Comparison of ENCODE assay signal across 28 cellular contexts in genomic region chr19:47268028-47268427, GRCh38. TPM values are rescaled to one million over a fixed set of nuclear protein-coding genes. Genes with fewer than 3 reads are reported as not detected.
"Had no signal": no experiment of that assay in that cellular context is flagged by ENCODE, and none has a peak within 500 bp of the region (broad histone marks: within the 10 kb centered on the region; RNA-seq: fewer than 3 reads in every experiment).

No MANE protein-coding gene starts in this region.

- H3K27me3 ChIP-seq: SJCRH30 had no signal

- H3K4me3 Mint-ChIP-seq: activated CD8-positive, alpha-beta T cell treated with anti-CD3 and anti-CD28 coated beads, Interleukin-2, amount 10 ng/mL, durations not matched to agents 7 days and 5 days; activated naive CD4-positive, alpha-beta T cell treated with anti-CD3 and anti-CD28 coated beads for 36 hours; activated naive CD8-positive, alpha-beta T cell; T-helper 1 cell treated with Interleukin-12 subunit alpha and Interleukin-12 subunit beta and Interleukin-4 antibody, amounts not matched to agents 30 μg/mL and 1 μg/mL, for 36 hours had no signal

- FAIRE-seq: astrocyte had no signal

- H3K9me3 ChIP-seq: SJCRH30 had no signal

- ATAC-seq: activated CD4-positive, CD25-positive, alpha-beta regulatory T cell treated with anti-CD3 and anti-CD28 coated beads, Interleukin-2, amount 50 U/mL, for 24 hours; activated CD8-positive, alpha-beta T cell treated with anti-CD3 and anti-CD28 coated beads, Interleukin-2, amount 10 ng/mL, durations not matched to agents 7 days and 5 days; Panc1; SK-N-SH treated with all-trans-retinoic acid at 6 μM for 48 hours had no signal

- H3K27ac Mint-ChIP-seq: activated CD8-positive, alpha-beta T cell treated with anti-CD3 and anti-CD28 coated beads, Interleukin-2, amount 10 ng/mL, durations not matched to agents 7 days and 5 days; activated naive CD4-positive, alpha-beta T cell treated with anti-CD3 and anti-CD28 coated beads for 36 hours; activated naive CD8-positive, alpha-beta T cell; T-helper 1 cell treated with Interleukin-12 subunit alpha and Interleukin-12 subunit beta and Interleukin-4 antibody, amounts not matched to agents 30 μg/mL and 1 μg/mL, for 36 hours had no signal

- H3K9me3 Mint-ChIP-seq: activated naive CD4-positive, alpha-beta T cell treated with anti-CD3 and anti-CD28 coated beads for 36 hours; brain; T-helper 1 cell treated with Interleukin-12 subunit alpha and Interleukin-12 subunit beta and Interleukin-4 antibody, amounts not matched to agents 30 μg/mL and 1 μg/mL, for 36 hours had no signal

- DNase-seq: activated CD4-positive, alpha-beta T cell treated with anti-CD3 and anti-CD28 coated beads for 4 hours; activated CD4-positive, alpha-beta T cell treated with anti-CD3 and anti-CD28 coated beads, Interleukin-2, amount 50 U/mL, for 4 hours; activated CD8-positive, alpha-beta memory T cell treated with anti-CD3 and anti-CD28 coated beads, Interleukin-2, amount 50 U/mL, for 48 hours; activated CD8-positive, alpha-beta T cell treated with anti-CD3 and anti-CD28 coated beads, Interleukin-2, amount 10 ng/mL, durations not matched to agents 7 days and 5 days; activated gamma-delta T cell; activated naive CD4-positive, alpha-beta T cell treated with anti-CD3 and anti-CD28 coated beads for 36 hours; activated T-cell treated with anti-CD3 and anti-CD28 coated beads, Interleukin-2, amount 50 U/mL, for 1 hour; NCI-H1092; NCI-H1417; NCI-H2029; NCI-H2107; NCI-H2171 treated with DMSO at 0.1 percent for 48 hours; NCI-H226; NCI-H510A; NCI-H526 treated with DMSO at 0.1 percent for 48 hours; NK-92 treated with Interleukin-12 subunit alpha and Interleukin-12 subunit beta, amount 100 ng/mL, for 24 hours; OCI-M1; Right ventricle myocardium superior; RPMI8226; SJCRH30 had no signal

- H3K9ac ChIP-seq: KMS-11 had no signal

- H3K27ac ChIP-seq: KMS-11, SJCRH30 had no signal

- H3K27me3 Mint-ChIP-seq: activated naive CD8-positive, alpha-beta T cell; brain had no signal

- H3K4me2 ChIP-seq: KMS-11 had no signal

- H3K4me3 ChIP-seq: SJCRH30 had no signal

RNA-seq across cellular contexts. Expression of gene C5AR1, which starts 41.6 kb away (rescaled TPM):
- total RNA-seq: SJCRH30 had no signal
